16 cellular contexts compared by ENCODE assay signal in genomic region chr2:71806432-71806831, GRCh38.
DNase-seq lines count a peak whose midpoint lies in the region; ATAC-seq, FAIRE-seq and TF ChIP-seq lines count a peak whose summit lies in the region.
"Had no signal": no experiment of that assay in that cellular context is flagged by ENCODE, and none has a peak within 500 bp of the region (broad histone marks: within the 10 kb centered on the region; RNA-seq: fewer than 3 reads in every experiment).

No MANE protein-coding gene starts in this region.

- H4K91ac ChIP-seq in H9 (ENCODE audit: insufficient read length, low read depth, low read length): no peak overlapping the region

- no peaks in the 10 kb centered on the region for H3K27me3 ChIP-seq in H9 (ENCODE audit: insufficient read depth, low read length)
- no peaks in the 10 kb centered on the region for H3K27me3 ChIP-seq in bronchial epithelial cell (ENCODE audit: control insufficient read depth, insufficient read depth, low read length)

- no peak overlapping the region for H3K56ac ChIP-seq in H9 (ENCODE audit: insufficient read length, low read depth, low read length)

- H3K4ac ChIP-seq in H9 (ENCODE audit: low read depth, low read length): no peak overlapping the region

- H3K14ac ChIP-seq in H9 (ENCODE audit: insufficient read depth, low read length): no peak overlapping the region

- H3K27ac Mint-ChIP-seq in H9 (no peak overlapping the region), type B pancreatic cell (no peak overlapping the region), Calu3 (ENCODE audit: unreplicated experiment) (no peak overlapping the region)
- H3K27ac Mint-ChIP-seq: B cell; CD4-positive, alpha-beta T cell had no signal

- CTCF ChIA-PET in Calu3 (lab: Charles Lee): no interaction called here

- H3K79me1 ChIP-seq in H9 (ENCODE audit: insufficient read depth, low read depth, low read length, poor library complexity, severe bottlenecking): no peaks in the 10 kb centered on the region

- no peaks in the 10 kb centered on the region for H3K4me1 Mint-ChIP-seq in H9
- peaks cover 4% of the 10 kb centered on the region for H3K4me1 Mint-ChIP-seq in type B pancreatic cell (ENCODE audit: unreplicated experiment)
- H3K4me1 Mint-ChIP-seq in Calu3 (ENCODE audit: low read depth, unreplicated experiment): no peaks in the 10 kb centered on the region
- H3K4me1 Mint-ChIP-seq: B cell had no signal

- ATAC-seq in GM18868 (IDR thresholded peaks at IDR 0.05; ENCODE audit: unreplicated experiment): peak; percentile 64
- ATAC-seq: K562 had no signal

- no peak overlapping the region for H2BK120ac ChIP-seq in H9 (ENCODE audit: low read depth, low read length, poor library complexity, severe bottlenecking)

- FAIRE-seq in bronchial epithelial cell (lab: Jason Lieb, UNC): peak; percentile 32
- FAIRE-seq: A204.1, GM12892, K562 had no signal

- no peaks in the 10 kb centered on the region for H3K4me1 ChIP-seq in H9 (ENCODE audit: insufficient read depth, low read length)
- H3K4me1 ChIP-seq: HAP-1 had no signal

- H3T11ph ChIP-seq in H9 (ENCODE audit: low read length): no peak overlapping the region

- BruUV-seq in Calu3 (replicated peaks; lab: Mats Ljungman, UMichigan): no TSS peak

- H3K4me2 ChIP-seq in H9 (ENCODE audit: insufficient read depth, insufficient read length, low read length): no peak overlapping the region

- intact Hi-C loops in Calu3 (cut with micrococcal nuclease; ENCODE audit: unreplicated experiment): no loop called here

- H3K18ac ChIP-seq in H9 (ENCODE audit: insufficient read length, low read depth, low read length): no peak overlapping the region

- no peaks in the 10 kb centered on the region for H3K23me2 ChIP-seq in H9 (ENCODE audit: insufficient read length, low read depth, low read length, poor library complexity, severe bottlenecking)

- no peak overlapping the region for H2BK20ac ChIP-seq in H9 (ENCODE audit: low read depth, low read length, poor library complexity, severe bottlenecking)

- no peaks in the 10 kb centered on the region for H3K79me2 ChIP-seq in H9 (ENCODE audit: insufficient read depth, low read length)

- H3K36me3 Mint-ChIP-seq in H9 (ENCODE audit: insufficient read depth in 1 of 3, low read depth in 3 of 3) (no peaks in the 10 kb centered on the region), type B pancreatic cell (no peaks in the 10 kb centered on the region), Calu3 (ENCODE audit: insufficient read depth, unreplicated experiment) (no peaks in the 10 kb centered on the region)

- no peak overlapping the region for H3K4me3 ChIP-seq in bronchial epithelial cell (ENCODE audit: low read depth, low read length)
- H3K4me3 ChIP-seq: HAP-1, K562 had no signal

- H3K4me3 Mint-ChIP-seq in H9 (no peak overlapping the region), type B pancreatic cell (no peak overlapping the region), Calu3 (ENCODE audit: low read depth, unreplicated experiment) (no peak overlapping the region)
- H3K4me3 Mint-ChIP-seq: B cell; CD4-positive, alpha-beta T cell had no signal

- H2BK12ac ChIP-seq in H9 (ENCODE audit: insufficient read length, low read depth, low read length): no peak overlapping the region

- H3K9me3 ChIP-seq in H9 (ENCODE audit: control insufficient read depth, low read depth, low read length): no peaks in the 10 kb centered on the region
- H3K9me3 ChIP-seq: HAP-1 had no signal

- H2BK15ac ChIP-seq in H9 (ENCODE audit: low read depth, low read length): no peak overlapping the region

- H3K27me3 Mint-ChIP-seq in H9 (ENCODE audit: low read depth) (peaks cover 7% of the 10 kb centered on the region; the same call in 1 of the 2 replicates), type B pancreatic cell (peaks cover 6% of the 10 kb centered on the region), Calu3 (ENCODE audit: unreplicated experiment) (peaks cover 43% of the 10 kb centered on the region)
- H3K27me3 Mint-ChIP-seq: B cell had no signal

- no peak overlapping the region for H3K27ac ChIP-seq in H9 (ENCODE audit: insufficient read length, low read depth, low read length)

- H2BK5ac ChIP-seq in H9 (ENCODE audit: insufficient read length, low read length): no peak overlapping the region

- H3K9me3 Mint-ChIP-seq in H9: no peaks in the 10 kb centered on the region; a peak in 1 of 5 replicates
- no peaks in the 10 kb centered on the region for H3K9me3 Mint-ChIP-seq in type B pancreatic cell
- peaks cover 2% of the 10 kb centered on the region for H3K9me3 Mint-ChIP-seq in Calu3 (ENCODE audit: low read depth, unreplicated experiment)
- H3K9me3 Mint-ChIP-seq: CD4-positive, alpha-beta T cell had no signal

- DNase-seq in H9 (peak; percentile 10), bronchial epithelial cell (ENCODE audit: low read depth) (no peak), type B pancreatic cell (ENCODE audit: extremely low spot score, unreplicated experiment) (peak; percentile 13), cerebellar nuclear complex (lab: John Stamatoyannopoulos, UW) (no peak), Calu3 (no peak), GM19238 (ENCODE audit: insufficient read length, low spot score) (no peak)
- DNase-seq: C1 segment of cervical spinal cord, DMS79, GOT3 had no signal

- no peaks in the 10 kb centered on the region for H3K36me3 ChIP-seq in bronchial epithelial cell (ENCODE audit: control insufficient read depth, insufficient read depth, low read length)
- H3K36me3 ChIP-seq: HAP-1 had no signal

- no peak overlapping the region for H4K5ac ChIP-seq in H9 (ENCODE audit: insufficient read length, low read depth, low read length)

- H4K8ac ChIP-seq in H9 (replicated peaks; ENCODE audit: insufficient read length, low read depth, low read length): no peak overlapping the region

- no peak for TF ChIP-seq CTCF in H9 (conservative IDR thresholded peaks at IDR 0.05)
- no peak for TF ChIP-seq CTCF in bronchial epithelial cell (IDR thresholded peaks at IDR 0.05; ENCODE audit: insufficient read depth, low read length, severe bottlenecking)
- TF ChIP-seq CTCF in type B pancreatic cell (conservative IDR thresholded peaks at IDR 0.05): no peak
- no peak for TF ChIP-seq CTCF in Calu3 (IDR thresholded peaks at IDR 0.05; ENCODE audit: unreplicated experiment)

- no peak overlapping the region for H2AFZ ChIP-seq in H9 (ENCODE audit: low read length)

- H3K9ac ChIP-seq in H9 (ENCODE audit: extremely low read depth, insufficient read length, low read length): no peak overlapping the region

- no peak overlapping the region for H2AK5ac ChIP-seq in H9 (ENCODE audit: insufficient read length, low read length)

- no CpG with 5 or more reads among the region's 3 CpGs for WGBS in H9 (ENCODE audit: extremely low coverage, insufficient read length, low lambda C conversion rate)

- no peak overlapping the region for H3K23ac ChIP-seq in H9 (ENCODE audit: insufficient read length, low read depth, low read length)

- H4K20me1 ChIP-seq in H9 (ENCODE audit: control insufficient read depth, insufficient read depth, insufficient read length): no peaks in the 10 kb centered on the region

Comparison
In these comparisons a context has a peak if more than half of its experiments do, and no peak if none do; other contexts are left out.
1. DNase-seq: peak in H9 (single experiment) and type B pancreatic cell (single experiment); none in bronchial epithelial cell (single experiment), cerebellar nuclear complex (0 of 2), Calu3 (single experiment) and GM19238 (single experiment).